In genomic region chr6:133843098-133843497, GRCh38 we compare ENCODE assay signal across 8 cellular contexts. TPM values are rescaled to one million over a fixed set of nuclear protein-coding genes. Genes with fewer than 3 reads are reported as not detected.
"Had no signal": no experiment of that assay in that cellular context is flagged by ENCODE, and none has a peak within 500 bp of the region (broad histone marks: within the 10 kb centered on the region; RNA-seq: fewer than 3 reads in every experiment).

No MANE protein-coding gene starts in this region.

- DNase-seq: IMR-90, KBM-7, KG1 had no signal

- H3K27ac ChIP-seq: HL-60 had no signal

- ATAC-seq: K562 had no signal

- FAIRE-seq: HTR-8/SVneo, K562 had no signal

- H3K4me3 ChIP-seq: K562 had no signal

RNA-seq across cellular contexts. Expression of gene TCF21, which starts 45.8 kb away (rescaled TPM):
- total RNA-seq: HT1080, K562 had no signal
- polyA plus RNA-seq: IgD-negative memory B cell, K562 had no signal
